ENCODE assay signal across 16 cellular contexts in the genomic region with DNA sequence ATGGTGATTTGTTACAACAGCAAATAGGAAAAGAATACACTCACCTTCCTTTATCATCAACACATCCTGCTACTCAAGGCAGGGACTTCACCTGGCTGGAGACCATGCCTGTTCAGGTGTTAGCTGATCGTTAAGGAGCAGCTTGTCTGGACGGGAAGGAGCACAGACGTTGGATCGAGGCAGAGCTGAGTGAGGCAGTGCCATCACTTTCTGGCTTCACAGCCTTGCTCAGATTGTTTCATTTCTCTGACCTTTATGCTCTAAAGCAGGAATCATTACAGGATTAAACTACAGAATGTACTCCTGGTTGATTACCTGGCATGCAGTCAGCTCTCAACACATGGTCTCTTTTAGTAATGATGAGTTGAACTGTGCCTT.
DNase-seq lines count a peak whose midpoint lies in the region; ATAC-seq and TF ChIP-seq lines count a peak whose summit lies in the region.
"Had no signal": no experiment of that assay in that cellular context is flagged by ENCODE, and none has a peak within 500 bp of the region (broad histone marks: within the 10 kb centered on the region; RNA-seq: fewer than 3 reads in every experiment).

No MANE protein-coding gene starts in this region.

- no peak overlapping the region for H2BK5ac ChIP-seq in mesendoderm (ENCODE audit: low read length)

- H3K27ac ChIP-seq in breast epithelium (peak overlapping the region; percentile 74 to 90), substantia nigra (ENCODE audit: low read depth, low read length, poor library complexity, severe bottlenecking) (peak overlapping the region; percentile 36), mesendoderm (ENCODE audit: low read depth, low read length) (no peak overlapping the region)

- no peak overlapping the region for H2BK120ac ChIP-seq in mesendoderm (ENCODE audit: low read depth, low read length)

- H3K27me3 ChIP-seq in breast epithelium = no peaks in the 10 kb centered on the region
- H3K27me3 ChIP-seq in mesendoderm (ENCODE audit: insufficient read depth, low read length, poor library complexity) = no peaks in the 10 kb centered on the region
- H3K27me3 ChIP-seq: adrenal gland had no signal

- no peaks in the 10 kb centered on the region for H3K79me1 ChIP-seq in mesendoderm (ENCODE audit: low read length)

- no peaks in the 10 kb centered on the region for H3K36me3 ChIP-seq in breast epithelium
- H3K36me3 ChIP-seq in mesendoderm (ENCODE audit: control insufficient read depth, insufficient read depth, low read length) = no peaks in the 10 kb centered on the region
- H3K36me3 ChIP-seq: adrenal gland had no signal

- no peak overlapping the region for H3K56ac ChIP-seq in mesendoderm (ENCODE audit: low read length)

- H3K4me3 ChIP-seq in breast epithelium (peak overlapping the region in 2 of 3 donors; percentile 30 to 39), mesendoderm (ENCODE audit: low read length) (no peak overlapping the region)
- H3K4me3 ChIP-seq: adrenal gland had no signal

- TF ChIP-seq CTCF in breast epithelium (IDR thresholded peaks at IDR 0.05) = no peak

- H4K8ac ChIP-seq in mesendoderm (ENCODE audit: low read depth, low read length) = no peak overlapping the region

- no CpG with 5 or more reads among the region's 4 CpGs for WGBS in mesendoderm (ENCODE audit: extremely low coverage, insufficient coverage, low lambda C conversion rate)

- intact Hi-C loops in breast epithelium (cut with DNase I; ENCODE audit: low total_unique reads) = no loop called here

- no peak overlapping the region for H3K4me2 ChIP-seq in mesendoderm (ENCODE audit: low read length)

- H3K23ac ChIP-seq in mesendoderm (ENCODE audit: low read length) = no peak overlapping the region

- H4K5ac ChIP-seq in mesendoderm (ENCODE audit: low read length) = no peak overlapping the region

- H3K9me3 ChIP-seq in breast epithelium = no peaks in the 10 kb centered on the region
- H3K9me3 ChIP-seq: adrenal gland had no signal

- H3K9ac ChIP-seq in mesendoderm (ENCODE audit: low read length) = no peak overlapping the region

- DNase-seq in HK-2 (ENCODE audit: unreplicated experiment) (peak; percentile 7), breast epithelium (ENCODE audit: low spot score in 2 of 2) (no peak), left lobe of liver (ENCODE audit: low spot score) (no peak), substantia nigra (lab: John Stamatoyannopoulos, UW) (no peak), NCI-H524 treated with DMSO at 0.1 percent for 48 hours (lab: John Stamatoyannopoulos, UW) (no peak), NCI-H1436 treated with DMSO at 0.1 percent for 48 hours (lab: John Stamatoyannopoulos, UW) (no peak), mesendoderm (no peak), Ammon's horn (ENCODE audit: low spot score) (no peak)
- DNase-seq: activated CD4-positive, alpha-beta T cell treated with anti-CD3 and anti-CD28 coated beads for 1 hour; adrenal gland; hippocampal formation; KBM-7; NCI-H1694 treated with DMSO at 0.1 percent for 48 hours; posterior cingulate gyrus; stimulated activated CD4-positive, alpha-beta T cell treated with anti-CD3 and anti-CD28 coated beads, Interleukin-4, amount 100 ng/mL, for 1 hour had no signal

- ATAC-seq in left lobe of liver = peak; percentile 76
- ATAC-seq: stimulated activated memory B cell treated with anti-CD40 and anti-IgM and Interleukin-4, amounts not matched to agents 10 μg/mL and 1 μg/mL and 100 μg/mL, for 72 hours had no signal

- H3K4me1 ChIP-seq in breast epithelium (peaks cover 7 to 15% of the 10 kb centered on the region in 2 donors), mesendoderm (ENCODE audit: control insufficient read depth, low read depth, low read length) (no peaks in the 10 kb centered on the region)
- H3K4me1 ChIP-seq: adrenal gland had no signal

- H3K18ac ChIP-seq in mesendoderm (ENCODE audit: low read length) = no peak overlapping the region

- H3K4ac ChIP-seq in mesendoderm (ENCODE audit: low read depth, low read length) = no peak overlapping the region

- no peak overlapping the region for H2BK15ac ChIP-seq in mesendoderm (replicated peaks; ENCODE audit: low read depth)

- no peak for TF ChIP-seq POLR2A in breast epithelium (IDR thresholded peaks at IDR 0.05)

- no peaks in the 10 kb centered on the region for H3K79me2 ChIP-seq in mesendoderm (ENCODE audit: control insufficient read depth, insufficient read depth, low read length)

- H2AK5ac ChIP-seq in mesendoderm (ENCODE audit: low read length) = no peak overlapping the region
